In genomic region chr19:14317157-14317556, GRCh38 we compare ENCODE assay signal across 23 cellular contexts.
"Had no signal": no experiment of that assay in that cellular context is flagged by ENCODE, and none has a peak within 500 bp of the region (broad histone marks: within the 10 kb centered on the region; RNA-seq: fewer than 3 reads in every experiment).

No MANE protein-coding gene starts in this region.

- H3K27me3 ChIP-seq: colonic mucosa, gastrocnemius medialis had no signal

- H3K27ac ChIP-seq: colonic mucosa, epithelial cell of prostate, esophagus squamous epithelium, gastrocnemius medialis, heart right ventricle, left lung, lower lobe of right lung had no signal

- H3K9me3 ChIP-seq: colonic mucosa, gastrocnemius medialis, lower lobe of right lung had no signal

- ATAC-seq: effector memory CD8-positive, alpha-beta T cell; esophagus mucosa; gastrocnemius medialis; heart right ventricle; left cardiac atrium; left lung; left ventricle myocardium superior; lower lobe of right lung had no signal

- DNase-seq: colonic mucosa; cortex of kidney; effector CD8-positive, alpha-beta T cell; effector memory CD8-positive, alpha-beta T cell; endodermal cell; erythroblast; esophagus squamous epithelium; foreskin fibroblast; foreskin melanocyte; gastrocnemius medialis; glutamatergic neuron; head of caudate nucleus; heart right ventricle; hippocampal formation; left cardiac atrium; left ventricle myocardium superior; lower lobe of right lung; mesenchymal stem cell; midbrain had no signal

- H3K4me1 Mint-ChIP-seq: endodermal cell had no signal

- H3K4me1 ChIP-seq: colonic mucosa, esophagus squamous epithelium, gastrocnemius medialis, heart right ventricle, left lung, lower lobe of right lung had no signal

- H3K27ac Mint-ChIP-seq: dendritic cell treated with granulocyte-macrophage colony-stimulating factor and Interleukin-4, amounts not matched to agents 40 ng/mL and 50 ng/mL, for 4 days; effector memory CD8-positive, alpha-beta T cell; endodermal cell had no signal

- H3K9me3 Mint-ChIP-seq: effector memory CD8-positive, alpha-beta T cell had no signal

- H3K4me3 Mint-ChIP-seq: dendritic cell treated with granulocyte-macrophage colony-stimulating factor and Interleukin-4, amounts not matched to agents 40 ng/mL and 50 ng/mL, for 4 days; effector memory CD8-positive, alpha-beta T cell; endodermal cell had no signal

- H3K27me3 Mint-ChIP-seq: effector memory CD8-positive, alpha-beta T cell had no signal

- H3K4me3 ChIP-seq: colonic mucosa, esophagus squamous epithelium, gastrocnemius medialis, heart right ventricle, left lung, lower lobe of right lung had no signal

- H3K36me3 ChIP-seq: colonic mucosa, esophagus squamous epithelium, gastrocnemius medialis, heart right ventricle, left lung, lower lobe of right lung had no signal
